Comparison of ENCODE assay signal across 8 cellular contexts in genomic region chr9:34430843-34431437, GRCh38. TPM values are rescaled to one million over a fixed set of nuclear protein-coding genes. Genes with fewer than 3 reads are reported as not detected.
DNase-seq lines count a peak whose midpoint lies in the region; ATAC-seq and TF ChIP-seq lines count a peak whose summit lies in the region.

No MANE protein-coding gene starts in this region.

- no peak overlapping the region for H3K4me3 Mint-ChIP-seq in activated T-cell treated with anti-CD3 and anti-CD28 coated beads, Interleukin-2, amount 50 U/mL, for 72 hours
- H3K4me3 Mint-ChIP-seq in activated T-cell treated with anti-CD3 and anti-CD28 coated beads, Interleukin-2, amount 50 U/mL, for 4 hours = no peak overlapping the region
- H3K4me3 Mint-ChIP-seq in stimulated activated memory B cell treated with anti-CD40 and anti-IgM and Interleukin-4, amounts not matched to agents 10 μg/mL and 1 μg/mL and 100 μg/mL, for 72 hours = no peak overlapping the region

- ATAC-seq in activated T-cell treated with anti-CD3 and anti-CD28 coated beads, Interleukin-2, amount 50 U/mL, for 72 hours (replicated peaks in 1 of 2) = no peak
- ATAC-seq in activated T-cell treated with anti-CD3 and anti-CD28 coated beads, Interleukin-2, amount 50 U/mL, for 4 hours = no peak
- ATAC-seq in GM21528 (IDR thresholded peaks at IDR 0.05; ENCODE audit: low FRiP score, unreplicated experiment) = no peak
- ATAC-seq in stimulated activated memory B cell treated with anti-CD40 and anti-IgM and Interleukin-4, amounts not matched to agents 10 μg/mL and 1 μg/mL and 100 μg/mL, for 72 hours = no peak

- no peaks in the 10 kb centered on the region for H3K27me3 Mint-ChIP-seq in activated T-cell treated with anti-CD3 and anti-CD28 coated beads, Interleukin-2, amount 50 U/mL, for 72 hours (ENCODE audit: low read depth)
- H3K27me3 Mint-ChIP-seq in activated T-cell treated with anti-CD3 and anti-CD28 coated beads, Interleukin-2, amount 50 U/mL, for 4 hours (ENCODE audit: low read depth) = no peaks in the 10 kb centered on the region
- no peaks in the 10 kb centered on the region for H3K27me3 Mint-ChIP-seq in stimulated activated memory B cell treated with anti-CD40 and anti-IgM and Interleukin-4, amounts not matched to agents 10 μg/mL and 1 μg/mL and 100 μg/mL, for 72 hours

- H3K4me1 Mint-ChIP-seq in activated T-cell treated with anti-CD3 and anti-CD28 coated beads, Interleukin-2, amount 50 U/mL, for 72 hours (ENCODE audit: low read depth) = no peaks in the 10 kb centered on the region
- H3K4me1 Mint-ChIP-seq in activated T-cell treated with anti-CD3 and anti-CD28 coated beads, Interleukin-2, amount 50 U/mL, for 4 hours (ENCODE audit: low read depth) = no peaks in the 10 kb centered on the region
- H3K4me1 Mint-ChIP-seq in stimulated activated memory B cell treated with anti-CD40 and anti-IgM and Interleukin-4, amounts not matched to agents 10 μg/mL and 1 μg/mL and 100 μg/mL, for 72 hours = peaks cover 6% of the 10 kb centered on the region

- no peak overlapping the region for H3K4me3 ChIP-seq in astrocyte of the spinal cord (ENCODE audit: low read depth, low read length)

- DNase-seq in activated T-cell treated with anti-CD3 and anti-CD28 coated beads, Interleukin-2, amount 50 U/mL, for 72 hours = peak; percentile 7 to 18
- DNase-seq in activated T-cell treated with anti-CD3 and anti-CD28 coated beads, Interleukin-2, amount 50 U/mL, for 4 hours = no peak
- peak; percentile 86 for DNase-seq in NCI-H2196 treated with DMSO at 0.1 percent for 48 hours (lab: John Stamatoyannopoulos, UW; ENCODE audit: unreplicated experiment)
- peak; percentile 80 for DNase-seq in astrocyte of the spinal cord (ENCODE audit: low read depth, low spot score)
- DNase-seq in iPS DF 4.7 (ENCODE audit: extremely low read depth, low spot score) = peak; percentile 25
- DNase-seq in superior temporal gyrus (ENCODE audit: extremely low spot score) = peak; percentile 69

- H3K9me3 Mint-ChIP-seq in activated T-cell treated with anti-CD3 and anti-CD28 coated beads, Interleukin-2, amount 50 U/mL, for 72 hours = no peaks in the 10 kb centered on the region
- no peaks in the 10 kb centered on the region for H3K9me3 Mint-ChIP-seq in activated T-cell treated with anti-CD3 and anti-CD28 coated beads, Interleukin-2, amount 50 U/mL, for 4 hours
- no peaks in the 10 kb centered on the region for H3K9me3 Mint-ChIP-seq in stimulated activated memory B cell treated with anti-CD40 and anti-IgM and Interleukin-4, amounts not matched to agents 10 μg/mL and 1 μg/mL and 100 μg/mL, for 72 hours

- H3K27ac Mint-ChIP-seq in activated T-cell treated with anti-CD3 and anti-CD28 coated beads, Interleukin-2, amount 50 U/mL, for 72 hours = no peak overlapping the region
- H3K27ac Mint-ChIP-seq in stimulated activated memory B cell treated with anti-CD40 and anti-IgM and Interleukin-4, amounts not matched to agents 10 μg/mL and 1 μg/mL and 100 μg/mL, for 72 hours = no peak overlapping the region

- H3K36me3 Mint-ChIP-seq in activated T-cell treated with anti-CD3 and anti-CD28 coated beads, Interleukin-2, amount 50 U/mL, for 72 hours (ENCODE audit: insufficient read depth in 2 of 2) = no peaks in the 10 kb centered on the region
- H3K36me3 Mint-ChIP-seq in activated T-cell treated with anti-CD3 and anti-CD28 coated beads, Interleukin-2, amount 50 U/mL, for 4 hours (ENCODE audit: insufficient read depth) = peaks cover 3% of the 10 kb centered on the region
- peaks cover 27% of the 10 kb centered on the region for H3K36me3 Mint-ChIP-seq in stimulated activated memory B cell treated with anti-CD40 and anti-IgM and Interleukin-4, amounts not matched to agents 10 μg/mL and 1 μg/mL and 100 μg/mL, for 72 hours

- no peak for TF ChIP-seq CTCF in astrocyte of the spinal cord (IDR thresholded peaks at IDR 0.05; ENCODE audit: low read depth, low read length)

- in situ Hi-C loops in astrocyte of the spinal cord (cut with HindIII; ENCODE audit: low sequenced_read_pairs) = no loop called here

RNA-seq across cellular contexts. Expression of gene FAM219A, which starts 27.4 kb away (rescaled TPM):
- 10 to 100 TPM; 15.2 to 18.1 TPM for total RNA-seq in activated T-cell treated with anti-CD3 and anti-CD28 coated beads, Interleukin-2, amount 50 U/mL, for 72 hours
- total RNA-seq in activated T-cell treated with anti-CD3 and anti-CD28 coated beads, Interleukin-2, amount 50 U/mL, for 4 hours = 10 to 100 TPM; 23.1 to 31.2 (median 26.4) TPM

RNA-seq across cellular contexts. Expression of gene DNAI1, which starts 27.7 kb away (rescaled TPM):
- total RNA-seq in activated T-cell treated with anti-CD3 and anti-CD28 coated beads, Interleukin-2, amount 50 U/mL, for 72 hours = under 1 TPM in 1 of 2 donors, not detected in 1; 0.23 TPM
- not detected for total RNA-seq in activated T-cell treated with anti-CD3 and anti-CD28 coated beads, Interleukin-2, amount 50 U/mL, for 4 hours

RNA-seq across cellular contexts. Expression of gene MYORG, which starts 54.2 kb away (rescaled TPM):
- 1 to 10 TPM; 1.7 TPM for total RNA-seq in activated T-cell treated with anti-CD3 and anti-CD28 coated beads, Interleukin-2, amount 50 U/mL, for 72 hours
- total RNA-seq in activated T-cell treated with anti-CD3 and anti-CD28 coated beads, Interleukin-2, amount 50 U/mL, for 4 hours = 1 to 10 TPM in 1 of 3 donors, under 1 TPM in 2; 0.60 to 1.8 (median 0.87) TPM
